ENCODE assay signal across 8 cellular contexts in the genomic region with DNA sequence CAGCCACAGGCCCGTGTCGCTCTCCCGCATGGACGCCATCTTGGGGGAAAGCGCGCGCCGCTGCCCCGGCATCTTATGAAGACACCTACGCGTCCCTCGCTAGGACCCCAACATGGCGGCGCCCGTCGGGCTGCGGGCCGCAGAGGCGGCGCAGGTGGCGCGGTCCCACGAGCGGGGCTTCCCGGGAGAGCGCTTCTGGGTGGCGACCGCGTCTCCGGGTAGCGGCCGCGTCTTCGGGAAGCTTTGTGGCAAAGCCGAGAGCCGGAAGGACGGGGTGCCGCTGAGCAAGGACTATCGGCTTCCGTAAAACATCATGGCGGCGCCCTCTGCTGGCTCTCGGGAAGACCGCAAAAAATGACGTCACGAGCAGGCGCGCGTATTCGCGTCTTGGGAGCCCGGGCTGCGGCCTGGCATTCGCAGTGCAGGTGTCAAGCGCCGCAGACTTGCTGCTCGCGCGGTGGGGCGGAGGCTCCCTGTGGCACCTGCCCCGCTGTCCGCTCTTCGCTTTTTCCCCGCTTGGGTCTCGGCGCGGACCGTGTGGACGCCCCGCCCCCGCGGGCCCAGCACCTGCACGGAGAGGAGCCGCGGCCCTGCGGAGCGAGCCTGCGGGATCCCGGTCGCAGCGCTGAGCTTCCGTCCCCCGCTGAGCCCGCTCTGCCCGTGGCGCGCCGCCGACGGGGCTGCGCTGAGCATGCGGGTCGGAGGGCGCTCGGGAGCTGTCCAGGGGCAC. TPM values are rescaled to one million over a fixed set of nuclear protein-coding genes. Genes with fewer than 3 reads are reported as not detected.
A peak's percentile ranks its signal among the peaks of the same experiment; 100 is the strongest.
DNase-seq lines count a peak whose midpoint lies in the region; ATAC-seq and TF ChIP-seq lines count a peak whose summit lies in the region.

TSS of gene NELFA (minus strand) at position 54 of the 730 bp plus-strand sequence. CDS start at position 39, 15 bp downstream.

- no peaks in the 10 kb centered on the region for H3K9me3 Mint-ChIP-seq in IgD-negative memory B cell

- H3K27ac Mint-ChIP-seq in IgD-negative memory B cell: peak within 1 kb of the TSS; percentile 95 to 98 (median 95)

- H3K27me3 Mint-ChIP-seq in IgD-negative memory B cell: peaks cover 2% of the 10 kb centered on the region

- no peaks in the 10 kb centered on the region for H3K36me3 Mint-ChIP-seq in IgD-negative memory B cell

- DNase-seq in DMS153 treated with DMSO at 0.1 percent for 48 hours (lab: John Stamatoyannopoulos, UW; ENCODE audit: unreplicated experiment) (peak; percentile 55), OCI-M1 (lab: John Stamatoyannopoulos, UW) (peak; percentile 96), activated T-cell treated with anti-CD3 and anti-CD28 coated beads for 48 hours (ENCODE audit: low read depth) (peak; percentile 89), epithelial cell of proximal tubule (ENCODE audit: low read depth) (peak; percentile 61), mucosa of gallbladder (ENCODE audit: low spot score) (peak; percentile 96)
- DNase-seq in stimulated activated CD8-positive, alpha-beta memory T cell treated with anti-CD3 and anti-CD28 coated beads, Interleukin-4, amount 100 ng/mL, for 24 hours (ENCODE audit: low read depth): peak; percentile 87

- peaks cover 18 to 33% (median 25%) of the 10 kb centered on the region in 3 donors for H3K4me1 Mint-ChIP-seq in IgD-negative memory B cell

- H3K4me3 Mint-ChIP-seq in IgD-negative memory B cell: peak within 1 kb of the TSS; percentile 91 to 99 (median 96)

- peak within 1 kb of the TSS; percentile 86 for H3K4me3 ChIP-seq in epithelial cell of proximal tubule (ENCODE audit: low read depth, low read length)

- peak; percentile 77 for ATAC-seq in GM21576 (IDR thresholded peaks at IDR 0.05; ENCODE audit: unreplicated experiment)

- TF ChIP-seq CTCF in epithelial cell of proximal tubule (conservative IDR thresholded peaks at IDR 0.05; ENCODE audit: low read depth, low read length): no peak

RNA-seq across cellular contexts. Expression of gene NELFA, which starts in this region (rescaled TPM):
- polyA plus RNA-seq in IgD-negative memory B cell: 44.7 TPM
- 28.0 and 34.5 TPM in 2 replicates for total RNA-seq in epithelial cell of proximal tubule
- total RNA-seq in mucosa of gallbladder: 34.2 TPM

Comparison
In these comparisons a context has a peak if more than half of its experiments do, and no peak if none do; other contexts are left out.
1. Peak in every context shown above with its lines: DNase-seq, ATAC-seq and H3K4me3 ChIP-seq.